Comparison of ENCODE assay signal across 1 cellular context in genomic region chr16:67164599-67165061, GRCh38.
TF ChIP-seq lines count a peak whose summit lies in the region.

Gene HSF4 (plus strand): TSS chr16:67164745. CDS start chr16:67164812, 67 bp downstream.

TF ChIP-seq in K562, 482 proteins besides CTCF, POLR2A, EP300 and RAD21 (continued from another document and continues in another):
- TF ChIP-seq RBBP5 (IDR thresholded peaks at IDR 0.05; ENCODE audit: borderline replicate concordance, insufficient read depth, low read length, poor library complexity, severe bottlenecking) (peak; percentile 59), L3MBTL2 (IDR thresholded peaks at IDR 0.05) (peak; percentile 97), HNRNPK (IDR thresholded peaks at IDR 0.05; ENCODE audit: low read depth, low read length, poor library complexity, severe bottlenecking) (peak; percentile 90), GTF2E2 (tag; IDR thresholded peaks at IDR 0.05) (no peak), RBM25 (IDR thresholded peaks at IDR 0.05; ENCODE audit: low read depth, low read length, severe bottlenecking) (peak; percentile 13), POLR3A (IDR thresholded peaks at IDR 0.05; ENCODE audit: borderline replicate concordance, extremely low read depth, insufficient read depth, insufficient read length) (no peak), CREB3L1 (IDR thresholded peaks at IDR 0.05; ENCODE audit: borderline replicate concordance, low read depth) (peak; percentile 44; the same call in 1 of the 2 replicates), RBM39 (optimal IDR thresholded peaks at IDR 0.05; ENCODE audit: low read depth, low read length) (no peak), NFIC (IDR thresholded peaks at IDR 0.05) (no peak), ZNF830 (CRISPR knock-in tag; IDR thresholded peaks at IDR 0.05) (no peak), FOXA1 (IDR thresholded peaks at IDR 0.05; ENCODE audit: borderline replicate concordance) (no peak), KDM2B (CRISPR knock-in tag; IDR thresholded peaks at IDR 0.05) (peak; percentile 54; the same call in 1 of the 2 replicates), JUNB (CRISPR knock-in tag; conservative IDR thresholded peaks at IDR 0.05) (no peak), SIN3A (IDR thresholded peaks at IDR 0.05; ENCODE audit: borderline replicate concordance in 2 of 2, control insufficient read depth in 1 of 2, low read depth in 2 of 2, low read length in 2 of 2) (peak in 1 of 2 experiments; percentile 49; a peak in 1 of 4 replicates), ATF1 (CRISPR knock-in tag; IDR thresholded peaks at IDR 0.05) (no peak), ATF1 (tag; IDR thresholded peaks at IDR 0.05) (peak; percentile 26; the same call in 1 of the 2 replicates), DMBX1 (CRISPR knock-in tag; IDR thresholded peaks at IDR 0.05; ENCODE audit: borderline replicate concordance) (peak; percentile 14; the same call in 1 of the 2 replicates), DLX4 (CRISPR knock-in tag; IDR thresholded peaks at IDR 0.05) (no peak), FOXM1 (IDR thresholded peaks at IDR 0.05; ENCODE audit: low read depth) (no peak), FOXM1 (CRISPR knock-in tag; IDR thresholded peaks at IDR 0.05; ENCODE audit: low read depth) (no peak), CHD7 (IDR thresholded peaks at IDR 0.05; ENCODE audit: low read depth, low read length) (no peak), ZNF668 (CRISPR knock-in tag; IDR thresholded peaks at IDR 0.05) (no peak), BHLHE40 (IDR thresholded peaks at IDR 0.05; ENCODE audit: low read length) (peak; percentile 94), ZSCAN29 (IDR thresholded peaks at IDR 0.05) (no peak), ZBTB9 (CRISPR knock-in tag; IDR thresholded peaks at IDR 0.05) (0 out of 2 replicates have a peak, but pooled peaks have one; percentile 35), SMC3 (conservative IDR thresholded peaks at IDR 0.05; ENCODE audit: insufficient read depth, low read depth, low read length) (no peak), NRF1 (conservative IDR thresholded peaks at IDR 0.05 in 1 of 2, IDR thresholded peaks at IDR 0.05 in 1 of 2) (peak in 1 of 2 experiments; percentile 45; a peak in 2 of 4 replicates), RBM15 (IDR thresholded peaks at IDR 0.05; ENCODE audit: insufficient read depth, low read length) (no peak), PPARD (CRISPR knock-in tag; IDR thresholded peaks at IDR 0.05) (no peak), VEZF1 (CRISPR knock-in tag; IDR thresholded peaks at IDR 0.05) (peak; percentile 82), ZNF507 (tag; conservative IDR thresholded peaks at IDR 0.05) (no peak)
- TF ChIP-seq, protein P1, sequence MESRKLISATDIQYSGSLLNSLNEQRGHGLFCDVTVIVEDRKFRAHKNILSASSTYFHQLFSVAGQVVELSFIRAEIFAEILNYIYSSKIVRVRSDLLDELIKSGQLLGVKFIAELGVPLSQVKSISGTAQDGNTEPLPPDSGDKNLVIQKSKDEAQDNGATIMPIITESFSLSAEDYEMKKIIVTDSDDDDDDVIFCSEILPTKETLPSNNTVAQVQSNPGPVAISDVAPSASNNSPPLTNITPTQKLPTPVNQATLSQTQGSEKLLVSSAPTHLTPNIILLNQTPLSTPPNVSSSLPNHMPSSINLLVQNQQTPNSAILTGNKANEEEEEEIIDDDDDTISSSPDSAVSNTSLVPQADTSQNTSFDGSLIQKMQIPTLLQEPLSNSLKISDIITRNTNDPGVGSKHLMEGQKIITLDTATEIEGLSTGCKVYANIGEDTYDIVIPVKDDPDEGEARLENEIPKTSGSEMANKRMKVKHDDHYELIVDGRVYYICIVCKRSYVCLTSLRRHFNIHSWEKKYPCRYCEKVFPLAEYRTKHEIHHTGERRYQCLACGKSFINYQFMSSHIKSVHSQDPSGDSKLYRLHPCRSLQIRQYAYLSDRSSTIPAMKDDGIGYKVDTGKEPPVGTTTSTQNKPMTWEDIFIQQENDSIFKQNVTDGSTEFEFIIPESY (CRISPR knock-in tag; IDR thresholded peaks at IDR 0.05), result no peak
- TF ChIP-seq, protein P2, sequence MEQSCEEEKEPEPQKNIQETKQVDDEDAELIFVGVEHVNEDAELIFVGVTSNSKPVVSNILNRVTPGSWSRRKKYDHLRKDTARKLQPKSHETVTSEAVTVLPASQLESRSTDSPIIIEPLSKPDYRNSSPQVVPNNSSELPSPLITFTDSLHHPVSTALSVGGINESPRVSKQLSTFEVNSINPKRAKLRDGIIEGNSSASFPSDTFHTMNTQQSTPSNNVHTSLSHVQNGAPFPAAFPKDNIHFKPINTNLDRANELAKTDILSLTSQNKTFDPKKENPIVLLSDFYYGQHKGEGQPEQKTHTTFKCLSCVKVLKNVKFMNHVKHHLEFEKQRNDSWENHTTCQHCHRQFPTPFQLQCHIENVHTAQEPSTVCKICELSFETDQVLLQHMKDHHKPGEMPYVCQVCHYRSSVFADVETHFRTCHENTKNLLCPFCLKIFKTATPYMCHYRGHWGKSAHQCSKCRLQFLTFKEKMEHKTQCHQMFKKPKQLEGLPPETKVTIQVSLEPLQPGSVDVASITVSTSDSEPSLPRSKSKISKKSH (CRISPR knock-in tag; IDR thresholded peaks at IDR 0.05), result no peak
- TF ChIP-seq, protein P3, sequence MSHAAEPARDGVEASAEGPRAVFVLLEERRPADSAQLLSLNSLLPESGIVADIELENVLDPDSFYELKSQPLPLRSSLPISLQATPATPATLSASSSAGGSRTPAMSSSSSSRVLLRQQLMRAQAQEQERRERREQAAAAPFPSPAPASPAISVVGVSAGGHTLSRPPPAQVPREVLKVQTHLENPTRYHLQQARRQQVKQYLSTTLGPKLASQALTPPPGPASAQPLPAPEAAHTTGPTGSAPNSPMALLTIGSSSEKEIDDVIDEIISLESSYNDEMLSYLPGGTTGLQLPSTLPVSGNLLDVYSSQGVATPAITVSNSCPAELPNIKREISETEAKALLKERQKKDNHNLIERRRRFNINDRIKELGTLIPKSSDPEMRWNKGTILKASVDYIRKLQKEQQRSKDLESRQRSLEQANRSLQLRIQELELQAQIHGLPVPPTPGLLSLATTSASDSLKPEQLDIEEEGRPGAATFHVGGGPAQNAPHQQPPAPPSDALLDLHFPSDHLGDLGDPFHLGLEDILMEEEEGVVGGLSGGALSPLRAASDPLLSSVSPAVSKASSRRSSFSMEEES (CRISPR knock-in tag; IDR thresholded peaks at IDR 0.05), result no peak
- TF ChIP-seq, protein P4, sequence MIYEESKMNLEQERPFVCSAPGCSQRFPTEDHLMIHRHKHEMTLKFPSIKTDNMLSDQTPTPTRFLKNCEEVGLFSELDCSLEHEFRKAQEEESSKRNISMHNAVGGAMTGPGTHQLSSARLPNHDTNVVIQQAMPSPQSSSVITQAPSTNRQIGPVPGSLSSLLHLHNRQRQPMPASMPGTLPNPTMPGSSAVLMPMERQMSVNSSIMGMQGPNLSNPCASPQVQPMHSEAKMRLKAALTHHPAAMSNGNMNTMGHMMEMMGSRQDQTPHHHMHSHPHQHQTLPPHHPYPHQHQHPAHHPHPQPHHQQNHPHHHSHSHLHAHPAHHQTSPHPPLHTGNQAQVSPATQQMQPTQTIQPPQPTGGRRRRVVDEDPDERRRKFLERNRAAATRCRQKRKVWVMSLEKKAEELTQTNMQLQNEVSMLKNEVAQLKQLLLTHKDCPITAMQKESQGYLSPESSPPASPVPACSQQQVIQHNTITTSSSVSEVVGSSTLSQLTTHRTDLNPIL (CRISPR knock-in tag; IDR thresholded peaks at IDR 0.05), result no peak
